Comparison of ENCODE assay signal across 1 cellular context in the genomic region with DNA sequence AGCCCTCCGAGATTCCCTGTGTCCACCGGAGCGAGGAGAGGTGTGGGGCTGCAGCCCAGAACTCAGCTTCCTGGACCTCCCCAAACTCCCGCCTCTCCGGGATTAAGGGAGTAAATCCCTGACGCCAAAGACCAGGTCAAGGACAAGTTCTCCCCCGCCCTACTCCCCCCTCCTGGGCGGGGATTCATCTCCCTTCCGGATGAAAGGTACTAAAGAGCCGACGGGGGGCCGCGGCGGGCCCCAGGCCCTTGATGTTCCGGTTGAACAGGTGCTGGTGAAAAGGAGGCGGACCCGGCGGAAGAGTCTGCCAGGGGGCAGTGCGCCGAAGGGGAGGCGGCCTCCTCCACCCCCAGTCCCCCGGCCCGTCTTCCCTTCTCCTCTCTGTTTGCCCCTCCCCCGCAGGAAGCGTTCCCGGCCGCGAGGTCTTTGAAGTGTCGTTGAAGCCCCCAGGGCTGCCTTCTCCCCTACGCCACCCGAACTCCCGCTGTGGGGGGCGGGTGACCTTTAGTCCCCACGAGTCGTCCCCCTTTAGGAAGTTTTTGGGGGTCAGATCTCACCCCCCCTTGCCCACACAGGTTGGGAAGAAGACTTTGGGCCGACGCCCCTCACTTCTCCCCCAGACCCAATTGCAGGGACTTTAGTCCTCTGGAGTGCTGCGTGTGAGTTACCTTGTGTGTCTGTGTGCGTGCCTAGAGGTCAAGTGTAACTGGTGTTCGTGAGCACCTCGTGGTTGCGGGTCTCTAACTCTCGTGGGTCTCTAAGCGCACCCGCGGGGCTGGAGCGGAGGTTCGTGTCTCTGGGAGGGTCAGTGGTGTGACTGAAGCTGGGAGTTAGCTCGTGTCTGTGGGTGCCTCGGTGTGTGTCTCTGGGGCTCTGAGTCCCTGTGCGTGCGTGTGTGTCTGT.
TF ChIP-seq lines count a peak whose summit lies in the region.

No MANE protein-coding gene starts in this region.

TF ChIP-seq in HepG2, 621 proteins besides CTCF, POLR2A, EP300 and RAD21 (continued from another document and continues in another):
- TF ChIP-seq ZNF432 (CRISPR knock-in tag; IDR thresholded peaks at IDR 0.05; ENCODE audit: borderline replicate concordance), result no peak
- peak; percentile 96 for TF ChIP-seq NR2C2 (CRISPR knock-in tag; IDR thresholded peaks at IDR 0.05; ENCODE audit: borderline replicate concordance)
- no peak for TF ChIP-seq BCLAF1 (IDR thresholded peaks at IDR 0.05)
- TF ChIP-seq, protein P1, sequence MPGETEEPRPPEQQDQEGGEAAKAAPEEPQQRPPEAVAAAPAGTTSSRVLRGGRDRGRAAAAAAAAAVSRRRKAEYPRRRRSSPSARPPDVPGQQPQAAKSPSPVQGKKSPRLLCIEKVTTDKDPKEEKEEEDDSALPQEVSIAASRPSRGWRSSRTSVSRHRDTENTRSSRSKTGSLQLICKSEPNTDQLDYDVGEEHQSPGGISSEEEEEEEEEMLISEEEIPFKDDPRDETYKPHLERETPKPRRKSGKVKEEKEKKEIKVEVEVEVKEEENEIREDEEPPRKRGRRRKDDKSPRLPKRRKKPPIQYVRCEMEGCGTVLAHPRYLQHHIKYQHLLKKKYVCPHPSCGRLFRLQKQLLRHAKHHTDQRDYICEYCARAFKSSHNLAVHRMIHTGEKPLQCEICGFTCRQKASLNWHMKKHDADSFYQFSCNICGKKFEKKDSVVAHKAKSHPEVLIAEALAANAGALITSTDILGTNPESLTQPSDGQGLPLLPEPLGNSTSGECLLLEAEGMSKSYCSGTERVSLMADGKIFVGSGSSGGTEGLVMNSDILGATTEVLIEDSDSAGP (CRISPR knock-in tag; IDR thresholded peaks at IDR 0.05; ENCODE audit: borderline replicate concordance), result peak; percentile 76; the same call in 1 of the 2 replicates
- peak; percentile 97 for TF ChIP-seq PPARG (CRISPR knock-in tag; conservative IDR thresholded peaks at IDR 0.05)
- TF ChIP-seq KLF16 (CRISPR knock-in tag; IDR thresholded peaks at IDR 0.05), result peak; percentile 95 to 100
- TF ChIP-seq RAD51 (IDR thresholded peaks at IDR 0.05; ENCODE audit: borderline replicate concordance), result no peak
- no peak for TF ChIP-seq MBNL3 (CRISPR knock-in tag; conservative IDR thresholded peaks at IDR 0.05)
- peak; percentile 98 for TF ChIP-seq ELF3 (CRISPR knock-in tag; IDR thresholded peaks at IDR 0.05)
- no peak for TF ChIP-seq NCOA5 (CRISPR knock-in tag; IDR thresholded peaks at IDR 0.05)
- no peak; the same call in 1 of the 2 replicates for TF ChIP-seq ZNF296 (CRISPR knock-in tag; conservative IDR thresholded peaks at IDR 0.05)
- TF ChIP-seq, protein P2, sequence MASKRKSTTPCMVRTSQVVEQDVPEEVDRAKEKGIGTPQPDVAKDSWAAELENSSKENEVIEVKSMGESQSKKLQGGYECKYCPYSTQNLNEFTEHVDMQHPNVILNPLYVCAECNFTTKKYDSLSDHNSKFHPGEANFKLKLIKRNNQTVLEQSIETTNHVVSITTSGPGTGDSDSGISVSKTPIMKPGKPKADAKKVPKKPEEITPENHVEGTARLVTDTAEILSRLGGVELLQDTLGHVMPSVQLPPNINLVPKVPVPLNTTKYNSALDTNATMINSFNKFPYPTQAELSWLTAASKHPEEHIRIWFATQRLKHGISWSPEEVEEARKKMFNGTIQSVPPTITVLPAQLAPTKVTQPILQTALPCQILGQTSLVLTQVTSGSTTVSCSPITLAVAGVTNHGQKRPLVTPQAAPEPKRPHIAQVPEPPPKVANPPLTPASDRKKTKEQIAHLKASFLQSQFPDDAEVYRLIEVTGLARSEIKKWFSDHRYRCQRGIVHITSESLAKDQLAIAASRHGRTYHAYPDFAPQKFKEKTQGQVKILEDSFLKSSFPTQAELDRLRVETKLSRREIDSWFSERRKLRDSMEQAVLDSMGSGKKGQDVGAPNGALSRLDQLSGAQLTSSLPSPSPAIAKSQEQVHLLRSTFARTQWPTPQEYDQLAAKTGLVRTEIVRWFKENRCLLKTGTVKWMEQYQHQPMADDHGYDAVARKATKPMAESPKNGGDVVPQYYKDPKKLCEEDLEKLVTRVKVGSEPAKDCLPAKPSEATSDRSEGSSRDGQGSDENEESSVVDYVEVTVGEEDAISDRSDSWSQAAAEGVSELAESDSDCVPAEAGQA (IDR thresholded peaks at IDR 0.05; ENCODE audit: low read depth), result peak; percentile 76
- TF ChIP-seq, protein P2 (CRISPR knock-in tag; IDR thresholded peaks at IDR 0.05; ENCODE audit: borderline replicate concordance), result peak; percentile 70
- 0 out of 2 replicates have a peak, but pooled peaks have one; percentile 61 for TF ChIP-seq RBAK (CRISPR knock-in tag; IDR thresholded peaks at IDR 0.05)
- TF ChIP-seq ZNF800 (CRISPR knock-in tag; IDR thresholded peaks at IDR 0.05), result no peak; the same call in 1 of the 2 replicates
- no peak for TF ChIP-seq ATF7 (IDR thresholded peaks at IDR 0.05)
- TF ChIP-seq ATF7 (CRISPR knock-in tag; IDR thresholded peaks at IDR 0.05), result peak; percentile 83
- TF ChIP-seq, protein P3, sequence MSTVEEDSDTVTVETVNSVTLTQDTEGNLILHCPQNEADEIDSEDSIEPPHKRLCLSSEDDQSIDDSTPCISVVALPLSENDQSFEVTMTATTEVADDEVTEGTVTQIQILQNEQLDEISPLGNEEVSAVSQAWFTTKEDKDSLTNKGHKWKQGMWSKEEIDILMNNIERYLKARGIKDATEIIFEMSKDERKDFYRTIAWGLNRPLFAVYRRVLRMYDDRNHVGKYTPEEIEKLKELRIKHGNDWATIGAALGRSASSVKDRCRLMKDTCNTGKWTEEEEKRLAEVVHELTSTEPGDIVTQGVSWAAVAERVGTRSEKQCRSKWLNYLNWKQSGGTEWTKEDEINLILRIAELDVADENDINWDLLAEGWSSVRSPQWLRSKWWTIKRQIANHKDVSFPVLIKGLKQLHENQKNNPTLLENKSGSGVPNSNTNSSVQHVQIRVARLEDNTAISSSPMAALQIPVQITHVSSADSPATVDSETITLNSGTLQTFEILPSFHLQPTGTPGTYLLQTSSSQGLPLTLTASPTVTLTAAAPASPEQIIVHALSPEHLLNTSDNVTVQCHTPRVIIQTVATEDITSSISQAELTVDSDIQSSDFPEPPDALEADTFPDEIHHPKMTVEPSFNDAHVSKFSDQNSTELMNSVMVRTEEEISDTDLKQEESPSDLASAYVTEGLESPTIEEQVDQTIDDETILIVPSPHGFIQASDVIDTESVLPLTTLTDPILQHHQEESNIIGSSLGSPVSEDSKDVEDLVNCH (CRISPR knock-in tag; IDR thresholded peaks at IDR 0.05), result no peak
- TF ChIP-seq TFDP1 (CRISPR knock-in tag; IDR thresholded peaks at IDR 0.05; ENCODE audit: borderline replicate concordance), result peak; percentile 80; the same call in 1 of the 2 replicates
- peak; percentile 67 for TF ChIP-seq CREB1 (IDR thresholded peaks at IDR 0.05)
- peak; percentile 93 for TF ChIP-seq CREB1 (CRISPR knock-in tag; IDR thresholded peaks at IDR 0.05)
- TF ChIP-seq PAX8 (CRISPR knock-in tag; IDR thresholded peaks at IDR 0.05; ENCODE audit: borderline replicate concordance), result peak; percentile 49; the same call in 1 of the 2 replicates
- TF ChIP-seq STAG1 (CRISPR knock-in tag; IDR thresholded peaks at IDR 0.05), result no peak; the same call in 1 of the 2 replicates
- peak; percentile 96; the same call in 1 of the 2 replicates for TF ChIP-seq ZNF556 (CRISPR knock-in tag; IDR thresholded peaks at IDR 0.05; ENCODE audit: borderline replicate concordance)
- peak; percentile 75; the same call in 1 of the 2 replicates for TF ChIP-seq YEATS2 (CRISPR knock-in tag; IDR thresholded peaks at IDR 0.05; ENCODE audit: borderline replicate concordance)
- peak; percentile 94 for TF ChIP-seq ZNF441 (CRISPR knock-in tag; IDR thresholded peaks at IDR 0.05; ENCODE audit: borderline replicate concordance)
- TF ChIP-seq CENPBD1 (CRISPR knock-in tag; IDR thresholded peaks at IDR 0.05; ENCODE audit: borderline replicate concordance, low read depth), result 0 out of 2 replicates have a peak, but pooled peaks have one; percentile 46
- peak; percentile 88 for TF ChIP-seq ZBTB2 (CRISPR knock-in tag; IDR thresholded peaks at IDR 0.05; ENCODE audit: low read depth)
- peak; percentile 95 to 97 for TF ChIP-seq NR2F1 (CRISPR knock-in tag; IDR thresholded peaks at IDR 0.05)
- peak; percentile 88 for TF ChIP-seq E2F1 (CRISPR knock-in tag; IDR thresholded peaks at IDR 0.05)
- TF ChIP-seq GATAD2A (CRISPR knock-in tag; IDR thresholded peaks at IDR 0.05), result peak; percentile 92
